8 cellular contexts compared by ENCODE assay signal in the genomic region with DNA sequence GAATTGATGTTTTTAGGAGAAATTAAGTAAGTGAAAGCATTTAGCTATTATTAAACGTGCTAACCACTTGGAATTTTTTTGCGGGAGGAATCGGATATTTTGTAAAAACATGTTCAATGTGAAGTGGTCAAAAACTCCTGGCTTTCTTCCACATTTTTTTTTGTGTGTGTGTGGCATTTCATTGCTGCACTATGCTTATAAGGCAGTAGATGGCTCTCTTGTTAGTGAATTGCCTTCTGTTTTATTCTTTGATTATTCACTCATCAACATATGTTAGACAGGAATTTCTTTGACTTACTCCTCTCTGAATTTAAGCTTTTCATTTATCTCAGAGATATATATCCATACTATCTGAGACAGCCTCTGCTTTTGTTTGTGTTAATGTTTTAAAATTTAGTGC.
DNase-seq lines count a peak whose midpoint lies in the region; ATAC-seq and TF ChIP-seq lines count a peak whose summit lies in the region.

No MANE protein-coding gene starts in this region.

- peak in 53 of 56 donors; percentile 13 to 63 (median 40) for TF ChIP-seq CTCF in dorsolateral prefrontal cortex (IDR thresholded peaks at IDR 0.05 in 54 of 56, conservative IDR thresholded peaks at IDR 0.05 in 2 of 56; ENCODE audit: low read depth in 1 of 56, partially characterized antibody in 56 of 56)

- no peak overlapping the region for H3K27ac Mint-ChIP-seq in T-helper 2 cell treated with Interferon-gamma antibody and Interleukin-4, amounts not matched to agents 5 μg/mL and 100 μg/mL, for 36 hours

- no peaks in the 10 kb centered on the region for H3K27me3 Mint-ChIP-seq in T-helper 2 cell treated with Interferon-gamma antibody and Interleukin-4, amounts not matched to agents 5 μg/mL and 100 μg/mL, for 36 hours (ENCODE audit: low read depth)

- H3K36me3 Mint-ChIP-seq in T-helper 2 cell treated with Interferon-gamma antibody and Interleukin-4, amounts not matched to agents 5 μg/mL and 100 μg/mL, for 36 hours (ENCODE audit: low read depth), result peaks cover 10% of the 10 kb centered on the region

- H3K9me3 Mint-ChIP-seq in T-helper 2 cell treated with Interferon-gamma antibody and Interleukin-4, amounts not matched to agents 5 μg/mL and 100 μg/mL, for 36 hours, result no peaks in the 10 kb centered on the region

- no peaks in the 10 kb centered on the region for H3K27me3 ChIP-seq in dorsolateral prefrontal cortex

- H3K4me3 Mint-ChIP-seq in T-helper 2 cell treated with Interferon-gamma antibody and Interleukin-4, amounts not matched to agents 5 μg/mL and 100 μg/mL, for 36 hours, result no peak overlapping the region

- peak overlapping the region in 2 of 59 donors; percentile 1 to 39 for H3K27ac ChIP-seq in dorsolateral prefrontal cortex

- ATAC-seq in HG02798 (IDR thresholded peaks at IDR 0.05; ENCODE audit: poor library complexity, unreplicated experiment) (no peak), GM19455 (IDR thresholded peaks at IDR 0.05; ENCODE audit: unreplicated experiment) (no peak)

- intact Hi-C loops in dorsolateral prefrontal cortex (cut with DNase I), result no loop called here

- H3K4me3 ChIP-seq in dorsolateral prefrontal cortex, result no peak overlapping the region

- DNase-seq in ELR (ENCODE audit: low read depth) (peak; percentile 66), NCI-H2029 treated with DMSO at 0.1 percent for 48 hours (lab: John Stamatoyannopoulos, UW) (peak; percentile 18), dorsolateral prefrontal cortex (no peak), non-pigmented ciliary epithelial cell (ENCODE audit: low read depth) (peak; percentile 24), GOT3 (lab: John Stamatoyannopoulos, UW) (no peak)
- DNase-seq in T-helper 2 cell treated with Interferon-gamma antibody and Interleukin-4, amounts not matched to agents 5 μg/mL and 100 μg/mL, for 36 hours (ENCODE audit: low spot score), result no peak

- peaks cover 19% of the 10 kb centered on the region for H3K4me1 Mint-ChIP-seq in T-helper 2 cell treated with Interferon-gamma antibody and Interleukin-4, amounts not matched to agents 5 μg/mL and 100 μg/mL, for 36 hours (ENCODE audit: low read depth)

Comparison
In these comparisons a context has a peak if more than half of its experiments do, and no peak if none do; other contexts are left out.
1. DNase-seq: peak in ELR (single experiment), NCI-H2029 treated with DMSO at 0.1 percent for 48 hours (single experiment) and non-pigmented ciliary epithelial cell (single experiment); none in dorsolateral prefrontal cortex (0 of 10), GOT3 (single experiment) and T-helper 2 cell treated with Interferon-gamma antibody and Interleukin-4, amounts not matched to agents 5 μg/mL and 100 μg/mL, for 36 hours (single experiment).